9 cellular contexts compared by ENCODE assay signal in genomic region chr1:200288226-200288625, GRCh38.
"Had no signal": no experiment of that assay in that cellular context is flagged by ENCODE, and none has a peak within 500 bp of the region (broad histone marks: within the 10 kb centered on the region; RNA-seq: fewer than 3 reads in every experiment).

No MANE protein-coding gene starts in this region.

- DNase-seq: GM23248, GOT3, H7, H9, HCEC 1CT, HFFc6 had no signal

- H3K4me3 ChIP-seq: GM23248, GM23338, HAP-1 had no signal

- H3K4me2 ChIP-seq: GM23338 had no signal

- H3K27ac ChIP-seq: GM23248 had no signal

- ATAC-seq: GM23338, HCT116 had no signal

- H3K9me3 Mint-ChIP-seq: GM23338, H9, HFFc6 had no signal

- H3K36me3 ChIP-seq: HAP-1 had no signal

- H2AFZ ChIP-seq: GM23248, GM23338 had no signal

- H3K4me3 Mint-ChIP-seq: GM23338, H9, HFFc6 had no signal

- H3K9ac ChIP-seq: GM23248 had no signal

- H3K9me3 ChIP-seq: HAP-1 had no signal

- H3K27ac Mint-ChIP-seq: GM23338, H9, HFFc6 had no signal
